ENCODE assay signal across 1 cellular context in genomic region chr5:59051938-59052337, GRCh38.
TF ChIP-seq lines count a peak whose summit lies in the region.

No MANE protein-coding gene starts in this region.

TF ChIP-seq in H1, 55 proteins besides CTCF, POLR2A, EP300 and RAD21 (continued from another document):
- TF ChIP-seq SUZ12 (IDR thresholded peaks at IDR 0.05; ENCODE audit: low read length) (no peak), YY1 (IDR thresholded peaks at IDR 0.05; ENCODE audit: low read depth, low read length) (no peak), BACH1 (IDR thresholded peaks at IDR 0.05; ENCODE audit: low read length) (no peak)
